Comparison of ENCODE assay signal across 8 cellular contexts in genomic region chr9:92294297-92294676, GRCh38. TPM values are rescaled to one million over a fixed set of nuclear protein-coding genes. Genes with fewer than 3 reads are reported as not detected.
DNase-seq lines count a peak whose midpoint lies in the region; ATAC-seq and TF ChIP-seq lines count a peak whose summit lies in the region.

No MANE protein-coding gene starts in this region.

- no peak for TF ChIP-seq POLR2A in heart left ventricle (IDR thresholded peaks at IDR 0.05)

- peak overlapping the region; percentile 96 to 99 (median 98) for H3K4me3 Mint-ChIP-seq in CD8-positive, alpha-beta memory T cell
- peak overlapping the region; percentile 96 to 99 (median 99) for H3K4me3 Mint-ChIP-seq in IgD-negative memory B cell
- H3K4me3 Mint-ChIP-seq in activated T-cell treated with anti-CD3 and anti-CD28 coated beads, Interleukin-2, amount 50 U/mL, for 72 hours, result peak overlapping the region; percentile 96 to 99

- peak overlapping the region; percentile 50 for H3K9ac ChIP-seq in rectal smooth muscle tissue (ENCODE audit: low read length)

- H3K4me3 ChIP-seq in CD8-positive, alpha-beta memory T cell (ENCODE audit: low read length), result peak overlapping the region; percentile 89
- H3K4me3 ChIP-seq in heart left ventricle, result peak overlapping the region; percentile 41 to 91 (median 72)
- H3K4me3 ChIP-seq in rectal smooth muscle tissue (ENCODE audit: low read length), result peak overlapping the region; percentile 97

- peaks cover 42 to 82% (median 66%) of the 10 kb centered on the region in 3 donors for H3K4me1 Mint-ChIP-seq in CD8-positive, alpha-beta memory T cell
- H3K4me1 Mint-ChIP-seq in IgD-negative memory B cell, result peaks cover 48 to 52% (median 50%) of the 10 kb centered on the region in 3 donors
- peaks cover 74% of the 10 kb centered on the region for H3K4me1 Mint-ChIP-seq in activated T-cell treated with anti-CD3 and anti-CD28 coated beads, Interleukin-2, amount 50 U/mL, for 72 hours (ENCODE audit: low read depth)

- DNase-seq in CD8-positive, alpha-beta memory T cell, result no peak
- peak; percentile 8 to 24 for DNase-seq in activated T-cell treated with anti-CD3 and anti-CD28 coated beads, Interleukin-2, amount 50 U/mL, for 72 hours
- DNase-seq in heart left ventricle (no peak), NCI-H187 treated with DMSO at 0.1 percent for 48 hours (lab: John Stamatoyannopoulos, UW) (no peak)

- peaks cover 4 to 41% (median 14%) of the 10 kb centered on the region in 3 donors for H3K36me3 Mint-ChIP-seq in CD8-positive, alpha-beta memory T cell
- H3K36me3 Mint-ChIP-seq in IgD-negative memory B cell, result peaks cover 13% of the 10 kb centered on the region
- H3K36me3 Mint-ChIP-seq in activated T-cell treated with anti-CD3 and anti-CD28 coated beads, Interleukin-2, amount 50 U/mL, for 72 hours (ENCODE audit: insufficient read depth in 2 of 2), result peaks cover 11 to 49% of the 10 kb centered on the region in 2 donors

- intact Hi-C loops in heart left ventricle (cut with DNase I), result loop anchor here in 4 of 10 donors (10.0 kb wide), 3 partner anchors 149 to 341 kb away; no protein-coding TSS in a partner anchor

- H3K27me3 Mint-ChIP-seq in CD8-positive, alpha-beta memory T cell, result no peaks in the 10 kb centered on the region
- H3K27me3 Mint-ChIP-seq in IgD-negative memory B cell, result no peaks in the 10 kb centered on the region
- H3K27me3 Mint-ChIP-seq in activated T-cell treated with anti-CD3 and anti-CD28 coated beads, Interleukin-2, amount 50 U/mL, for 72 hours (ENCODE audit: low read depth), result no peaks in the 10 kb centered on the region

- H3K9me3 ChIP-seq in CD8-positive, alpha-beta memory T cell (ENCODE audit: low read length), result no peaks in the 10 kb centered on the region
- no peaks in the 10 kb centered on the region for H3K9me3 ChIP-seq in heart left ventricle

- CTCF ChIA-PET in CD8-positive, alpha-beta memory T cell (lab: Charles Lee), result no interaction called here

- H3K27me3 ChIP-seq in CD8-positive, alpha-beta memory T cell (ENCODE audit: insufficient read depth, low read length, poor library complexity, severe bottlenecking), result no peaks in the 10 kb centered on the region
- H3K27me3 ChIP-seq in heart left ventricle (no peaks in the 10 kb centered on the region), rectal smooth muscle tissue (ENCODE audit: control insufficient read depth, insufficient read depth, low read length) (no peaks in the 10 kb centered on the region)

- H3K27ac Mint-ChIP-seq in CD8-positive, alpha-beta memory T cell, result peak overlapping the region; percentile 95 to 99 (median 98)
- peak overlapping the region; percentile 93 to 99 (median 98) for H3K27ac Mint-ChIP-seq in IgD-negative memory B cell
- peak overlapping the region; percentile 100 for H3K27ac Mint-ChIP-seq in activated T-cell treated with anti-CD3 and anti-CD28 coated beads, Interleukin-2, amount 50 U/mL, for 72 hours

- peaks cover 34% of the 10 kb centered on the region for H3K4me1 ChIP-seq in CD8-positive, alpha-beta memory T cell (ENCODE audit: insufficient read depth, low read length)
- H3K4me1 ChIP-seq in heart left ventricle, result peaks cover 0 to 34% (median 22%) of the 10 kb centered on the region in 12 donors
- H3K4me1 ChIP-seq in rectal smooth muscle tissue (ENCODE audit: control insufficient read depth, insufficient read depth, low read length), result peaks cover 15% of the 10 kb centered on the region

- POLR2A ChIA-PET in CD8-positive, alpha-beta memory T cell (lab: Charles Lee), result no interaction called here

- peaks cover 10% of the 10 kb centered on the region for H3K36me3 ChIP-seq in CD8-positive, alpha-beta memory T cell (ENCODE audit: insufficient read depth, low read length)
- H3K36me3 ChIP-seq in heart left ventricle, result peaks cover 0 to 38% (median 27%) of the 10 kb centered on the region in 9 donors
- H3K36me3 ChIP-seq in rectal smooth muscle tissue (ENCODE audit: control insufficient read depth, insufficient read depth, low read length), result peaks cover 2% of the 10 kb centered on the region

- TF ChIP-seq CTCF in heart left ventricle (IDR thresholded peaks at IDR 0.05), result no peak

- no peaks in the 10 kb centered on the region for H3K9me3 Mint-ChIP-seq in CD8-positive, alpha-beta memory T cell
- H3K9me3 Mint-ChIP-seq in IgD-negative memory B cell, result no peaks in the 10 kb centered on the region
- H3K9me3 Mint-ChIP-seq in activated T-cell treated with anti-CD3 and anti-CD28 coated beads, Interleukin-2, amount 50 U/mL, for 72 hours, result no peaks in the 10 kb centered on the region

- ATAC-seq in activated T-cell treated with anti-CD3 and anti-CD28 coated beads, Interleukin-2, amount 50 U/mL, for 72 hours (replicated peaks in 1 of 2), result no peak
- ATAC-seq in heart left ventricle (peak in 1 of 4 donors; percentile 11), GM18520 (IDR thresholded peaks at IDR 0.05; ENCODE audit: unreplicated experiment) (no peak), GM21360 (IDR thresholded peaks at IDR 0.05; ENCODE audit: unreplicated experiment) (no peak)

- WGBS in heart left ventricle, 4 donors, result 24 to 38% (median 32%) methylated on average over 13 of the region's 13 CpGs

- H3K27ac ChIP-seq in CD8-positive, alpha-beta memory T cell (ENCODE audit: low read depth, low read length), result peak overlapping the region; percentile 95
- H3K27ac ChIP-seq in heart left ventricle (peak overlapping the region in 11 of 12 donors; percentile 51 to 85 (median 71)), rectal smooth muscle tissue (ENCODE audit: low read depth, low read length) (peak overlapping the region; percentile 80)

RNA-seq across cellular contexts. Expression of gene IARS1, which starts 0.8 kb away (rescaled TPM):
- total RNA-seq in CD8-positive, alpha-beta memory T cell, result 100 to 1,000 TPM; 227 to 230 TPM
- 60.3 TPM for polyA plus RNA-seq in CD8-positive, alpha-beta memory T cell
- 48.2 TPM for polyA plus RNA-seq in IgD-negative memory B cell
- 100 to 1,000 TPM; 324 to 356 TPM for total RNA-seq in activated T-cell treated with anti-CD3 and anti-CD28 coated beads, Interleukin-2, amount 50 U/mL, for 72 hours
- 10 to 100 TPM; 44.2 to 85.3 (median 68.1) TPM for total RNA-seq in heart left ventricle
- polyA plus RNA-seq in heart left ventricle, result 10 to 100 TPM in 1 of 2 donors, 1 to 10 TPM in 1; 9.0 to 97.5 TPM

RNA-seq across cellular contexts. Expression of gene NOL8, which starts 30.9 kb away (rescaled TPM):
- total RNA-seq in CD8-positive, alpha-beta memory T cell, result 10 to 100 TPM; 64.0 to 69.6 TPM
- polyA plus RNA-seq in CD8-positive, alpha-beta memory T cell, result 37.0 TPM
- 36.7 TPM for polyA plus RNA-seq in IgD-negative memory B cell
- 10 to 100 TPM; 50.7 to 56.6 TPM for total RNA-seq in activated T-cell treated with anti-CD3 and anti-CD28 coated beads, Interleukin-2, amount 50 U/mL, for 72 hours
- total RNA-seq in heart left ventricle, result 10 to 100 TPM in 8 of 9 donors, 1 to 10 TPM in 1; 8.1 to 25.6 (median 18.1) TPM
- 10 to 100 TPM; 11.7 to 13.5 TPM for polyA plus RNA-seq in heart left ventricle

RNA-seq across cellular contexts. Expression of gene CENPP, which starts 31.5 kb away (rescaled TPM):
- total RNA-seq in CD8-positive, alpha-beta memory T cell, result 10 to 100 TPM; 19.5 to 20.9 TPM
- 2.5 TPM for polyA plus RNA-seq in CD8-positive, alpha-beta memory T cell
- polyA plus RNA-seq in IgD-negative memory B cell (1.9 TPM), heart left ventricle (1 to 10 TPM; 1.1 to 1.6 TPM)
- total RNA-seq in activated T-cell treated with anti-CD3 and anti-CD28 coated beads, Interleukin-2, amount 50 U/mL, for 72 hours, result 10 to 100 TPM; 25.2 to 28.2 TPM
- total RNA-seq in heart left ventricle, result 1 to 10 TPM; 1.2 to 5.8 (median 3.1) TPM

Comparison
In these comparisons a context has a peak if more than half of its experiments do, and no peak if none do; other contexts are left out.
1. DNase-seq: peak in activated T-cell treated with anti-CD3 and anti-CD28 coated beads, Interleukin-2, amount 50 U/mL, for 72 hours (2 of 2); none in CD8-positive, alpha-beta memory T cell (0 of 5), heart left ventricle (0 of 5) and NCI-H187 treated with DMSO at 0.1 percent for 48 hours (single experiment).
2. Peak in every context shown above with its lines, with median percentiles within 50 percentile points of each other: H3K27ac ChIP-seq, H3K4me3 ChIP-seq, H3K27ac Mint-ChIP-seq and H3K4me3 Mint-ChIP-seq.